8 cellular contexts compared by ENCODE assay signal in the genomic region with DNA sequence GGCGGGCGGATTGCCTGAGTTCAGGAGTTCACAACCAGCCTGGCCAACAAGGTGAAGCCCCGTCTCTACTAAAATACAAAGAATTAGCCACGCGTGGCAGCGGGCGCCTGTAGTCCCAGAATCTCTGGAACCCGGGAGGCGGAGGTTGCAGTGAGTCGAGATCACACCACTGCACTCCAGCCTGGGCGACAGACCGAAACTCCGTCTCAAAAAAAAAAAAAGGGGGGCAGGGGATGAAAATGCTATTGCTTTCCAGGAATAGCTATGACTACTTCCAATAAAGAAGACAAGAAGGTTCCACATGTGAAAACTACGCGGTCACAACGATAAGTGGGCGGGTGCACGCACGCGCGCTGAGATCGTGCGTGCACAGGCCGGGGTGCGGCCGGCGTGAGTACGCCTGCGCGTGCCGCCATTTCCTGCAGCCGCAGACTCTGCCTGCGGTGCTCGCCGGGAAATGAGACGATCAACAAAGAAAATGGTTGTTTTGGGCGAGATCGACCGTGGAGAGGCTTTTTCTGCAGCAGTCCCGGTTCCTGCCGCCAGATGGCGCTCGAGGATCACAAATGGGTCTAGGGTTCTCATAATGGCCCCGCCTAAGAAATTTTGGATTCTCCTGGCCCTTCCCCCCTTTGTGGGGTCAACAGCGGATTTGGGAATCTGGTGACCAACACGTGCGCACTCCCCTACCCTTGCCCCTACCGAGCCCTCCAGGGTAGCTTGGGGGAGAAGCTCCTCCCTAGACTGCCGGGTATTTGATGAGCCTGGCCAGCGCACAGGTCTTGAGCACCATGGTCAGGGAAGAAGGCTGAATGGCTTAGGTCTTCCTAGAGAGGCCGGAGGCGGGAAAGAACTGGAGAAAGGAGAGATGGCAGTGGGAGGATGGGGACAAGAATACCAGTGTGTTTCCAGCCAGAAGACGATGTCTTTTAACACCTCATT. TPM values are rescaled to one million over a fixed set of nuclear protein-coding genes. Genes with fewer than 3 reads are reported as not detected.
DNase-seq lines count a peak whose midpoint lies in the region; ATAC-seq, FAIRE-seq and TF ChIP-seq lines count a peak whose summit lies in the region.

No MANE protein-coding gene starts in this region.

- H3K9ac ChIP-seq in kidney (ENCODE audit: low read length in 2 of 2): no peak overlapping the region

- DNase-seq in AG09319 (ENCODE audit: extremely low read depth, low read depth): peak; percentile 79
- DNase-seq in NCI-H446 (lab: John Stamatoyannopoulos, UW): peak; percentile 50 to 91
- DNase-seq in activated CD4-positive, CD25-positive, alpha-beta regulatory T cell treated with anti-CD3 and anti-CD28 coated beads, Interleukin-2, amount 50 U/mL, for 72 hours: peak; percentile 95
- DNase-seq in cerebellum (ENCODE audit: low spot score): peak; percentile 82
- DNase-seq in kidney: peak; percentile 95
- peak; percentile 77 to 85 for DNase-seq in stimulated activated CD4-positive, alpha-beta T cell treated with anti-CD3 and anti-CD28 coated beads, Interleukin-15, amount 100 ng/mL, for 48 hours (ENCODE audit: low read depth in 2 of 2)

- H3K36me3 ChIP-seq in kidney (ENCODE audit: control insufficient read depth in 1 of 2, insufficient read depth in 2 of 2, low read length in 2 of 2): no peaks in the 10 kb centered on the region

- no peak overlapping the region for H3K27ac ChIP-seq in kidney (ENCODE audit: low read depth in 2 of 2, low read length in 2 of 2)

- TF ChIP-seq CTCF in AG09319 (IDR thresholded peaks at IDR 0.05; ENCODE audit: low read depth, low read length): peak; percentile 83
- peak; percentile 89 for TF ChIP-seq CTCF in kidney (IDR thresholded peaks at IDR 0.05; ENCODE audit: borderline replicate concordance, extremely low read depth, insufficient read depth)

- peak; percentile 83 for ATAC-seq in GM19025 (IDR thresholded peaks at IDR 0.05; ENCODE audit: low read depth, unreplicated experiment)
- peak; percentile 92 for ATAC-seq in HG03342 (IDR thresholded peaks at IDR 0.05; ENCODE audit: unreplicated experiment)

- no peaks in the 10 kb centered on the region for H3K4me1 ChIP-seq in kidney (ENCODE audit: control insufficient read depth in 1 of 2, insufficient read depth in 1 of 2, low read depth in 1 of 2, low read length in 2 of 2)

- no peaks in the 10 kb centered on the region for H3K9me3 ChIP-seq in kidney (ENCODE audit: control insufficient read depth in 1 of 2, low read length in 2 of 2)

- peak; percentile 65 for FAIRE-seq in kidney (lab: Jason Lieb, UNC)

- intact Hi-C loops in kidney (cut with DNase I): no loop called here

- peak overlapping the region in 1 of 2 donors; percentile 33 for H3K4me3 ChIP-seq in kidney (ENCODE audit: low read length in 2 of 2)

RNA-seq across cellular contexts. Expression of gene PNMA5, which starts 35.1 kb away (rescaled TPM):
- 0.82 TPM for total RNA-seq in cerebellum
- not detected for total RNA-seq in kidney
- not detected for polyA plus RNA-seq in kidney (ENCODE audit: insufficient read depth, low read depth, low replicate concordance)
